In genomic region chr17:17782425-17783120, GRCh38 we compare ENCODE assay signal across 8 cellular contexts. TPM values are rescaled to one million over a fixed set of nuclear protein-coding genes. Genes with fewer than 3 reads are reported as not detected.
DNase-seq lines count a peak whose midpoint lies in the region; ATAC-seq and TF ChIP-seq lines count a peak whose summit lies in the region.

No MANE protein-coding gene starts in this region.

- ATAC-seq in GM18907 (IDR thresholded peaks at IDR 0.05; ENCODE audit: unreplicated experiment): peak; percentile 29

- peak overlapping the region; percentile 33 for H3K4me3 ChIP-seq in AG10803 (ENCODE audit: low read length)

- DNase-seq in AG10803 (ENCODE audit: low read depth) (no peak), OCI-M1 (lab: John Stamatoyannopoulos, UW) (peak; percentile 32), ecto neural progenitor cell (ENCODE audit: low spot score) (peak; percentile 81), myocyte (ENCODE audit: low read depth) (peak; percentile 41), SIG-M5 treated with dmso at 0.1 percent for 504 hours (lab: John Stamatoyannopoulos, UW; ENCODE audit: unreplicated experiment) (no peak), GM03348 (ENCODE audit: low spot score) (no peak), epidermal melanocyte (ENCODE audit: insufficient read length, low spot score) (no peak)

- no peak for TF ChIP-seq CTCF in AG10803 (conservative IDR thresholded peaks at IDR 0.05; ENCODE audit: low read length)

RNA-seq across cellular contexts. Expression of gene SREBF1, which starts 54.2 kb away (rescaled TPM):
- 153 and 348 TPM in 2 replicates for total RNA-seq in myocyte
- 82.8 TPM for polyA plus RNA-seq in myocyte (2012)

Comparison
In these comparisons a context has a peak if more than half of its experiments do, and no peak if none do; other contexts are left out.
1. DNase-seq: peak in OCI-M1 (single experiment), ecto neural progenitor cell (single experiment) and myocyte (single experiment); none in AG10803 (single experiment), SIG-M5 treated with dmso at 0.1 percent for 504 hours (single experiment), GM03348 (single experiment) and epidermal melanocyte (single experiment).